ENCODE assay signal across 24 cellular contexts in the genomic region with DNA sequence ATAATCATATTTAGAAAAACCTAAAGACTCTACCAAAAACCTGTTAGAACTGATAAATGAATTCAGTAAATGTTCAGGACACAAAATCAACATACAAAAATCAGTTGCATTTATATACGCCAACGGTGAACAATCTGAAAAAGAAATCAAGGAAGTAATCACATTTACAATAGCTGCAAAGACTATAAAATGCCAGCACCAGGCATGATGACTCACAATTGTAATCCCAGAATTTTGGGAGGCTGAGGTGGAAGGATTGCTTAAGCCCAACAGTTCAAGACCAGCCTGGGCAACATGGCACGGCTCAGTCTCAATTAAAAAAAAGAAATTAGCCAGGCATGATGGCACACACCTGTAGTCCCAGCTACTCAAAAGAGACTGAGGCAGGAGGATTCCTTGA.
"Had no signal": no experiment of that assay in that cellular context is flagged by ENCODE, and none has a peak within 500 bp of the region (broad histone marks: within the 10 kb centered on the region; RNA-seq: fewer than 3 reads in every experiment).

No MANE protein-coding gene starts in this region.

- H3K4me1 ChIP-seq: gastrocnemius medialis, psoas muscle, suprapubic skin had no signal

- H3K4me1 Mint-ChIP-seq: mesothelial cell of epicardium, nephron progenitor cell had no signal

- H3K4me3 ChIP-seq: gastrocnemius medialis, lung, ovary, psoas muscle, suprapubic skin had no signal

- H3K27ac Mint-ChIP-seq: mesothelial cell of epicardium; nephron progenitor cell; stimulated activated naive B cell treated with anti-CD40 and anti-IgM and Interleukin-4, amounts not matched to agents 10 μg/mL and 1 μg/mL and 100 μg/mL, for 72 hours; stimulated activated naive CD8-positive, alpha-beta T cell treated with anti-CD3 and anti-CD28 coated beads, Interleukin-15, amount 100 ng/mL, for 72 hours; type B pancreatic cell had no signal

- ATAC-seq: esophagus mucosa; gastrocnemius medialis; left lobe of liver; naive thymus-derived CD8-positive, alpha-beta T cell; psoas muscle; right cardiac atrium; stimulated activated naive B cell treated with anti-CD40 and anti-IgM and Interleukin-4, amounts not matched to agents 10 μg/mL and 1 μg/mL and 100 μg/mL, for 72 hours; stimulated activated naive CD8-positive, alpha-beta T cell treated with anti-CD3 and anti-CD28 coated beads, Interleukin-15, amount 100 ng/mL, for 72 hours had no signal

- H3K27me3 ChIP-seq: gastrocnemius medialis, ovary, suprapubic skin had no signal

- H3K36me3 ChIP-seq: ovary had no signal

- H3K27me3 Mint-ChIP-seq: naive thymus-derived CD8-positive, alpha-beta T cell; stimulated activated naive B cell treated with anti-CD40 and anti-IgM and Interleukin-4, amounts not matched to agents 10 μg/mL and 1 μg/mL and 100 μg/mL, for 72 hours; stimulated activated naive CD8-positive, alpha-beta T cell treated with anti-CD3 and anti-CD28 coated beads, Interleukin-15, amount 100 ng/mL, for 72 hours; type B pancreatic cell had no signal

- DNase-seq: cerebellar nuclear complex; effector CD8-positive, alpha-beta T cell; foreskin fibroblast; gastrocnemius medialis; head of caudate nucleus; mesenchymal stem cell; naive thymus-derived CD8-positive, alpha-beta T cell; nephron progenitor cell; occipital lobe; ovary; posterior cingulate gyrus; psoas muscle; right cardiac atrium; small intestine; stimulated activated CD4-positive, alpha-beta T cell treated with anti-CD3 and anti-CD28 coated beads, Interleukin-15, amount 100 ng/mL, for 24 hours; stimulated activated CD4-positive, alpha-beta T cell treated with anti-CD3 and anti-CD28 coated beads, Interleukin-2, amount 100 ng/mL, for 48 hours; stimulated activated naive B cell treated with anti-CD40 and anti-IgM and Interleukin-4, amounts not matched to agents 10 μg/mL and 1 μg/mL and 100 μg/mL, for 72 hours; stimulated activated naive CD8-positive, alpha-beta T cell treated with anti-CD3 and anti-CD28 coated beads, Interleukin-15, amount 100 ng/mL, for 72 hours had no signal

- H3K4me3 Mint-ChIP-seq: mesothelial cell of epicardium; nephron progenitor cell; stimulated activated naive B cell treated with anti-CD40 and anti-IgM and Interleukin-4, amounts not matched to agents 10 μg/mL and 1 μg/mL and 100 μg/mL, for 72 hours; stimulated activated naive CD8-positive, alpha-beta T cell treated with anti-CD3 and anti-CD28 coated beads, Interleukin-15, amount 100 ng/mL, for 72 hours; type B pancreatic cell had no signal

- H3K27ac ChIP-seq: gastrocnemius medialis, ovary, psoas muscle, suprapubic skin had no signal
